ENCODE assay signal across 8 cellular contexts in the genomic region with DNA sequence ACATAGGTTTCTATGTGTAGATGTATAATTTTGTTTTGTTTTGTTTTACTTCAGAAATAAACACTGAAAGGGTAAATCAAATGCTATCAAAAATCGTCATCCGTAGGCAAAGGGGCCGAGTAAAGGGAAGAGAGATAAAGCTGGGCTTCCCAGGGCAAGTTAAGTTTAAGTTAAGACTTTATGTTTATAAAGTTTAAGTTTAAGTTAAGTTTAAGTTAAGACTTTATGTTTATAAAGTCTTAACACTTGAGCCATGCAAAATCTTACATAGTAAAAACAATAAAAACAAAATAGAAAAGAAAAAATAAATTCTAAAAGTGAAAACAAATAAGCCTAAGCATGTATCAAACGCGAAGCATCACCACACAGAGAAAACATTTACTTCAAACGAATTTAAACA.
"Had no signal": no experiment of that assay in that cellular context is flagged by ENCODE, and none has a peak within 500 bp of the region (broad histone marks: within the 10 kb centered on the region; RNA-seq: fewer than 3 reads in every experiment).

No MANE protein-coding gene starts in this region.

- DNase-seq: GDM1, GF-D8 had no signal

- ATAC-seq: GM12878 had no signal

- H3K4me3 ChIP-seq: GM12878 had no signal

- FAIRE-seq: G401.6, GM12878, GM12891, GM12892, GM18507, GM19239 had no signal
